In genomic region chr17:18521100-18521499, GRCh38 we compare ENCODE assay signal across 11 cellular contexts. TPM values are rescaled to one million over a fixed set of nuclear protein-coding genes. Genes with fewer than 3 reads are reported as not detected.
"Had no signal": no experiment of that assay in that cellular context is flagged by ENCODE, and none has a peak within 500 bp of the region (broad histone marks: within the 10 kb centered on the region; RNA-seq: fewer than 3 reads in every experiment).

No MANE protein-coding gene starts in this region.

RNA-seq across cellular contexts. Expression of gene LGALS9C, which starts 44.5 kb away (rescaled TPM):
- total RNA-seq: activated CD4-positive, alpha-beta T cell treated with anti-CD3 and anti-CD28 coated beads, Interleukin-2, amount 10 ng/mL, durations not matched to agents 24 days and 14 days; activated CD8-positive, alpha-beta memory T cell treated with anti-CD3 and anti-CD28 coated beads for 36 hours; activated CD8-positive, alpha-beta T cell treated with anti-CD3 and anti-CD28 coated beads for 36 hours; activated naive CD4-positive, alpha-beta T cell treated with anti-CD3 and anti-CD28 coated beads, Interleukin-2, amount 50 U/mL, for 72 hours; activated T-cell treated with anti-CD3 and anti-CD28 coated beads, Interleukin-2, amount 50 U/mL, for 72 hours; activated T-helper 1 cell treated with anti-CD3 and anti-CD28 coated beads, Interleukin-12 subunit alpha, Interleukin-12 subunit beta, Interleukin-2, Interleukin-4 antibody, amounts not matched to agents 30 ng/mL and 10 ng/mL and 1 ng/mL, durations not matched to agents 14 hours and 24 hours and 36 hours; aorta; astrocyte; body of pancreas; cardiac septum; WTC11 had no signal
